1 cellular context compared by ENCODE assay signal in the genomic region with DNA sequence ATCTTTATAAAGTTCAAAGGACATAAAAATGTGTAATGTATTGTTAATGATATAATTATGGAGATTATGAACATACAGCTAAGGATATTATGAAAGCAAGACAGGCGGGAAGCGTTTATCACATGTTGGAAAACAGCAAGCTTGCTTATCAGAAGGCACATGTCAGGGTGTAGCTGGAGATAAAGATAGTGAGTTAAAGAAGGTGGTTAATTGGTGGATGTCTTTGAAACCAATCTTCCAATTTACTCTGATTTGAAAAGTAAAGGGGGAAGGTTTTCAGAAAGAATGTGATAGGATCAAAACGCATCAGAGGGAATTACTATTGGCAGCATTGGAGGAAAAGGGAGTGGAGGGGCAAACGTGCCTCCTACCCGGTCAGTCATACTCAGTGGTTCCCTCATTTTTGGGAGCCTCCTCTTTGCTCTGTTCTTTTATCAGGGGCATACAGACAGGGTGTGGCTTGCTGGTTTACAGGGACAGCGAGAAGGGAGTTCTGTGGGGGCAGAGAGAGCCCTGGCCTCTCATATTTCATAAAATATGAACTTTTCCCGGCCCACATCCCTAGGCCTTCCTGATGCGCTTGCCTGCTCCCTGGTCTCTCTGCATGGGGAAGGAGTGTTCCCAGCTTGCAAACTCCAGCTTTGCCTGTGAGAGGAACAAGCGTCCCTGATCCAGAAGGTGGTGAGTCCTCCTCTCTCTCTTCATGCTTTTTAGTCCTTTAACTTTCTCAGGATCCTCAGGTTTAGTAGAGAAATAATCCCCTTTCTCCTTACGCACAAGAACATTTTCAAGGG.
TF ChIP-seq lines count a peak whose summit lies in the region.

No MANE protein-coding gene starts in this region.

TF ChIP-seq in K562, 482 proteins besides CTCF, POLR2A, EP300 and RAD21 (continued from another document and continues in another):
- TF ChIP-seq NUFIP1 (IDR thresholded peaks at IDR 0.05; ENCODE audit: partially characterized antibody) (peak; percentile 66), MTA1 (IDR thresholded peaks at IDR 0.05; ENCODE audit: borderline replicate concordance) (peak; percentile 90), FOXJ2 (tag; IDR thresholded peaks at IDR 0.05) (peak; percentile 93), MEF2D (tag; conservative IDR thresholded peaks at IDR 0.05; ENCODE audit: low read depth) (peak; percentile 79), BACH1 (tag; IDR thresholded peaks at IDR 0.05) (0 out of 2 replicates have a peak, but pooled peaks have one; percentile 14), ZKSCAN1 (IDR thresholded peaks at IDR 0.05; ENCODE audit: low read depth, low read length) (peak; percentile 93), ELF4 (CRISPR knock-in tag; IDR thresholded peaks at IDR 0.05) (peak; percentile 82; the same call in 1 of the 2 replicates), KDM1A (IDR thresholded peaks at IDR 0.05) (peak; percentile 99 to 100), MEF2A (IDR thresholded peaks at IDR 0.05; ENCODE audit: control insufficient read depth, low read depth, low read length) (no peak), MECOM (CRISPR knock-in tag; IDR thresholded peaks at IDR 0.05) (peak; percentile 73), CC2D1A (IDR thresholded peaks at IDR 0.05) (peak; percentile 98), DDX20 (tag; IDR thresholded peaks at IDR 0.05; ENCODE audit: low read depth) (peak; percentile 69; the same call in 1 of the 2 replicates), CBX8 (IDR thresholded peaks at IDR 0.05; ENCODE audit: borderline replicate concordance, extremely low read depth, low read depth, low read length, poor library complexity, severe bottlenecking) (no peak), ATF7 (IDR thresholded peaks at IDR 0.05) (peak; percentile 66; the same call in 1 of the 2 replicates), MAFK (IDR thresholded peaks at IDR 0.05; ENCODE audit: low read length) (no peak), CREBBP (IDR thresholded peaks at IDR 0.05; ENCODE audit: low read depth, low read length) (no peak), RBM22 (IDR thresholded peaks at IDR 0.05; ENCODE audit: low read depth, low read length, poor library complexity, severe bottlenecking) (no peak), ZSCAN29 (IDR thresholded peaks at IDR 0.05) (no peak), ZZZ3 (IDR thresholded peaks at IDR 0.05) (no peak), ZFPM2 (CRISPR knock-in tag; IDR thresholded peaks at IDR 0.05) (no peak), EZH2 (IDR thresholded peaks at IDR 0.05; ENCODE audit: borderline replicate concordance, low read depth, low read length) (no peak), BRF1 (IDR thresholded peaks at IDR 0.05; ENCODE audit: borderline replicate concordance, extremely low read depth, insufficient read length) (no peak), TCF3 (CRISPR knock-in tag; IDR thresholded peaks at IDR 0.05) (peak; percentile 94), NCOR1 (IDR thresholded peaks at IDR 0.05) (peak; percentile 98), GATAD2A (IDR thresholded peaks at IDR 0.05) (peak; percentile 82; the same call in 1 of the 2 replicates), DNMT1 (IDR thresholded peaks at IDR 0.05) (no peak), RBM39 (optimal IDR thresholded peaks at IDR 0.05; ENCODE audit: low read depth, low read length) (no peak), POLR2AphosphoS5 (IDR thresholded peaks at IDR 0.05; ENCODE audit: control insufficient read depth, insufficient read depth, low read depth, low read length) (peak; percentile 92), ZNF354B (CRISPR knock-in tag; IDR thresholded peaks at IDR 0.05) (no peak), SMARCC2 (IDR thresholded peaks at IDR 0.05; ENCODE audit: low read depth) (peak; percentile 99), U2AF1 (optimal IDR thresholded peaks at IDR 0.05; ENCODE audit: low read depth, low read length) (no peak), CXXC5 (CRISPR knock-in tag; IDR thresholded peaks at IDR 0.05) (peak; percentile 81), POLR2B (IDR thresholded peaks at IDR 0.05; ENCODE audit: low read depth, partially characterized antibody) (peak; percentile 35), HOXB6 (CRISPR knock-in tag; IDR thresholded peaks at IDR 0.05; ENCODE audit: borderline replicate concordance) (no peak), NCOA6 (IDR thresholded peaks at IDR 0.05) (peak; percentile 65; the same call in 1 of the 2 replicates), SPI1 (IDR thresholded peaks at IDR 0.05; ENCODE audit: borderline replicate concordance, low read depth, low read length) (no peak), NFIC (IDR thresholded peaks at IDR 0.05) (peak; percentile 92), ZC3H11A (IDR thresholded peaks at IDR 0.05; ENCODE audit: low read depth, low read length) (no peak; the same call in 1 of the 2 replicates), ZNF583 (CRISPR knock-in tag; IDR thresholded peaks at IDR 0.05) (no peak), ZNF766 (CRISPR knock-in tag; conservative IDR thresholded peaks at IDR 0.05) (peak; percentile 94)
- TF ChIP-seq, protein P1, sequence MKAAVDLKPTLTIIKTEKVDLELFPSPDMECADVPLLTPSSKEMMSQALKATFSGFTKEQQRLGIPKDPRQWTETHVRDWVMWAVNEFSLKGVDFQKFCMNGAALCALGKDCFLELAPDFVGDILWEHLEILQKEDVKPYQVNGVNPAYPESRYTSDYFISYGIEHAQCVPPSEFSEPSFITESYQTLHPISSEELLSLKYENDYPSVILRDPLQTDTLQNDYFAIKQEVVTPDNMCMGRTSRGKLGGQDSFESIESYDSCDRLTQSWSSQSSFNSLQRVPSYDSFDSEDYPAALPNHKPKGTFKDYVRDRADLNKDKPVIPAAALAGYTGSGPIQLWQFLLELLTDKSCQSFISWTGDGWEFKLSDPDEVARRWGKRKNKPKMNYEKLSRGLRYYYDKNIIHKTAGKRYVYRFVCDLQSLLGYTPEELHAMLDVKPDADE (conservative IDR thresholded peaks at IDR 0.05; ENCODE audit: control insufficient read depth, low read depth, low read length): 0 out of 2 replicates have a peak, but pooled peaks have one; percentile 44
- TF ChIP-seq, protein P2, sequence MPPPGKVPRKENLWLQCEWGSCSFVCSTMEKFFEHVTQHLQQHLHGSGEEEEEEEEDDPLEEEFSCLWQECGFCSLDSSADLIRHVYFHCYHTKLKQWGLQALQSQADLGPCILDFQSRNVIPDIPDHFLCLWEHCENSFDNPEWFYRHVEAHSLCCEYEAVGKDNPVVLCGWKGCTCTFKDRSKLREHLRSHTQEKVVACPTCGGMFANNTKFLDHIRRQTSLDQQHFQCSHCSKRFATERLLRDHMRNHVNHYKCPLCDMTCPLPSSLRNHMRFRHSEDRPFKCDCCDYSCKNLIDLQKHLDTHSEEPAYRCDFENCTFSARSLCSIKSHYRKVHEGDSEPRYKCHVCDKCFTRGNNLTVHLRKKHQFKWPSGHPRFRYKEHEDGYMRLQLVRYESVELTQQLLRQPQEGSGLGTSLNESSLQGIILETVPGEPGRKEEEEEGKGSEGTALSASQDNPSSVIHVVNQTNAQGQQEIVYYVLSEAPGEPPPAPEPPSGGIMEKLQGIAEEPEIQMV (tag; conservative IDR thresholded peaks at IDR 0.05; ENCODE audit: low read depth): 0 out of 2 replicates have a peak, but pooled peaks have one; percentile 40
- TF ChIP-seq, protein P3, sequence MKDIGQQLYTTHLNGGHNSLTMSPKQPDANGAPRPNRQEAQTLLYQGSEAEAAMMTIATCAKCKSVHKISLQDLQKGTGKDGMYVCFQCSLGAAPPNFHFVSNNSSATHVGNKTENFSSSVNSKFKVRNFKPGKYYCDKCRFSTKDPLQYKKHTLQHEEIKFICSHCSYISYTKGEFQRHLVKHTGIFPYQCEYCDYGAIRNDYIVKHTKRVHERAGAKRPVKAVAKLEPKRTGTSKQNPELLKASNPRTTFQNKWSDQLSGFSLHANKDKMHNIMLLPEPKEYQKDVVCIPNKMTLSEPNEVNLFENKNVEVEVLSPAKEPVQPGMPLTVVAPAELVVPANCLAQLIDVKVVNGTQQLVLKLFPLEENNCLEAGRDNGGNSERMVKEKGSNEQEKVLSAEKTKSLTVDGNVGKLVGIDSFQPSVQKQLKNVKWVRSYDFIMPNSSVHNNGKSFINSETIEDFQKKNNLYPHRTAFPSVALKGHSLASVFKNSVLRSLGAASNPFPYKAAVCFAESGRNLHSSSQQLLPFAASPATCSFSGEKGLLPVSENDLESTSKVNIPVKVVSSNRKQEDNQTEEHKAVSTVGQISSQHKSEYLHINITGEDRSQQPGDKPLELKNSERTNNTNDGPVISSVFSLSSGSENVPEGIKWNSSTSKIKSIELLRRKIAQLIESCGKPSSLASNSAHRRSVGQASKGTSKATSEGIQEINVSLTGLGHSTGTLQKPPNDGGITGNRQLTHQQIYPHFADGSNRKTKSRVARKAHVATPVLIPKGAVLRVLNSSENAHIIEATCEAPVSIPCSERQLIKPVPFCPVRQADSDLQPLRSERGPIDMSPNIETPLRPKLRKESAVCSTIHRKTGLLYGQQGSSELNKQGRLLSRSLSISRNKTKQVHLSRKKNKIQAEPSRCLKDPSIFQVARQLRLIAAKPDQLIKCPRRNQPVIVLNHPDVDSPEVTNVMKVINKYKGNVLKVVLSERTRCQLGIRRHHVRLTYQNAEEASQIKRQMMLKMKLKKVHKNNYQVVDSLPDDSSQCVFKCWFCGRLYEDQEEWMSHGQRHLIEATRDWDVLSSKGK (CRISPR knock-in tag; IDR thresholded peaks at IDR 0.05): no peak
- TF ChIP-seq, protein P4, sequence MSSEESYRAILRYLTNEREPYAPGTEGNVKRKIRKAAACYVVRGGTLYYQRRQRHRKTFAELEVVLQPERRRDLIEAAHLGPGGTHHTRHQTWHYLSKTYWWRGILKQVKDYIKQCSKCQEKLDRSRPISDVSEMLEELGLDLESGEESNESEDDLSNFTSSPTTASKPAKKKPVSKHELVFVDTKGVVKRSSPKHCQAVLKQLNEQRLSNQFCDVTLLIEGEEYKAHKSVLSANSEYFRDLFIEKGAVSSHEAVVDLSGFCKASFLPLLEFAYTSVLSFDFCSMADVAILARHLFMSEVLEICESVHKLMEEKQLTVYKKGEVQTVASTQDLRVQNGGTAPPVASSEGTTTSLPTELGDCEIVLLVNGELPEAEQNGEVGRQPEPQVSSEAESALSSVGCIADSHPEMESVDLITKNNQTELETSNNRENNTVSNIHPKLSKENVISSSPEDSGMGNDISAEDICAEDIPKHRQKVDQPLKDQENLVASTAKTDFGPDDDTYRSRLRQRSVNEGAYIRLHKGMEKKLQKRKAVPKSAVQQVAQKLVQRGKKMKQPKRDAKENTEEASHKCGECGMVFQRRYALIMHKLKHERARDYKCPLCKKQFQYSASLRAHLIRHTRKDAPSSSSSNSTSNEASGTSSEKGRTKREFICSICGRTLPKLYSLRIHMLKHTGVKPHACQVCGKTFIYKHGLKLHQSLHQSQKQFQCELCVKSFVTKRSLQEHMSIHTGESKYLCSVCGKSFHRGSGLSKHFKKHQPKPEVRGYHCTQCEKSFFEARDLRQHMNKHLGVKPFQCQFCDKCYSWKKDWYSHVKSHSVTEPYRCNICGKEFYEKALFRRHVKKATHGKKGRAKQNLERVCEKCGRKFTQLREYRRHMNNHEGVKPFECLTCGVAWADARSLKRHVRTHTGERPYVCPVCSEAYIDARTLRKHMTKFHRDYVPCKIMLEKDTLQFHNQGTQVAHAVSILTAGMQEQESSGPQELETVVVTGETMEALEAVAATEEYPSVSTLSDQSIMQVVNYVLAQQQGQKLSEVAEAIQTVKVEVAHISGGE (CRISPR knock-in tag; IDR thresholded peaks at IDR 0.05): peak in 1 of 3 experiments; percentile 82; a peak in 2 of 6 replicates
- TF ChIP-seq, protein P5, sequence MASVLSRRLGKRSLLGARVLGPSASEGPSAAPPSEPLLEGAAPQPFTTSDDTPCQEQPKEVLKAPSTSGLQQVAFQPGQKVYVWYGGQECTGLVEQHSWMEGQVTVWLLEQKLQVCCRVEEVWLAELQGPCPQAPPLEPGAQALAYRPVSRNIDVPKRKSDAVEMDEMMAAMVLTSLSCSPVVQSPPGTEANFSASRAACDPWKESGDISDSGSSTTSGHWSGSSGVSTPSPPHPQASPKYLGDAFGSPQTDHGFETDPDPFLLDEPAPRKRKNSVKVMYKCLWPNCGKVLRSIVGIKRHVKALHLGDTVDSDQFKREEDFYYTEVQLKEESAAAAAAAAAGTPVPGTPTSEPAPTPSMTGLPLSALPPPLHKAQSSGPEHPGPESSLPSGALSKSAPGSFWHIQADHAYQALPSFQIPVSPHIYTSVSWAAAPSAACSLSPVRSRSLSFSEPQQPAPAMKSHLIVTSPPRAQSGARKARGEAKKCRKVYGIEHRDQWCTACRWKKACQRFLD (CRISPR knock-in tag; IDR thresholded peaks at IDR 0.05): peak; percentile 85
- TF ChIP-seq, protein P6, sequence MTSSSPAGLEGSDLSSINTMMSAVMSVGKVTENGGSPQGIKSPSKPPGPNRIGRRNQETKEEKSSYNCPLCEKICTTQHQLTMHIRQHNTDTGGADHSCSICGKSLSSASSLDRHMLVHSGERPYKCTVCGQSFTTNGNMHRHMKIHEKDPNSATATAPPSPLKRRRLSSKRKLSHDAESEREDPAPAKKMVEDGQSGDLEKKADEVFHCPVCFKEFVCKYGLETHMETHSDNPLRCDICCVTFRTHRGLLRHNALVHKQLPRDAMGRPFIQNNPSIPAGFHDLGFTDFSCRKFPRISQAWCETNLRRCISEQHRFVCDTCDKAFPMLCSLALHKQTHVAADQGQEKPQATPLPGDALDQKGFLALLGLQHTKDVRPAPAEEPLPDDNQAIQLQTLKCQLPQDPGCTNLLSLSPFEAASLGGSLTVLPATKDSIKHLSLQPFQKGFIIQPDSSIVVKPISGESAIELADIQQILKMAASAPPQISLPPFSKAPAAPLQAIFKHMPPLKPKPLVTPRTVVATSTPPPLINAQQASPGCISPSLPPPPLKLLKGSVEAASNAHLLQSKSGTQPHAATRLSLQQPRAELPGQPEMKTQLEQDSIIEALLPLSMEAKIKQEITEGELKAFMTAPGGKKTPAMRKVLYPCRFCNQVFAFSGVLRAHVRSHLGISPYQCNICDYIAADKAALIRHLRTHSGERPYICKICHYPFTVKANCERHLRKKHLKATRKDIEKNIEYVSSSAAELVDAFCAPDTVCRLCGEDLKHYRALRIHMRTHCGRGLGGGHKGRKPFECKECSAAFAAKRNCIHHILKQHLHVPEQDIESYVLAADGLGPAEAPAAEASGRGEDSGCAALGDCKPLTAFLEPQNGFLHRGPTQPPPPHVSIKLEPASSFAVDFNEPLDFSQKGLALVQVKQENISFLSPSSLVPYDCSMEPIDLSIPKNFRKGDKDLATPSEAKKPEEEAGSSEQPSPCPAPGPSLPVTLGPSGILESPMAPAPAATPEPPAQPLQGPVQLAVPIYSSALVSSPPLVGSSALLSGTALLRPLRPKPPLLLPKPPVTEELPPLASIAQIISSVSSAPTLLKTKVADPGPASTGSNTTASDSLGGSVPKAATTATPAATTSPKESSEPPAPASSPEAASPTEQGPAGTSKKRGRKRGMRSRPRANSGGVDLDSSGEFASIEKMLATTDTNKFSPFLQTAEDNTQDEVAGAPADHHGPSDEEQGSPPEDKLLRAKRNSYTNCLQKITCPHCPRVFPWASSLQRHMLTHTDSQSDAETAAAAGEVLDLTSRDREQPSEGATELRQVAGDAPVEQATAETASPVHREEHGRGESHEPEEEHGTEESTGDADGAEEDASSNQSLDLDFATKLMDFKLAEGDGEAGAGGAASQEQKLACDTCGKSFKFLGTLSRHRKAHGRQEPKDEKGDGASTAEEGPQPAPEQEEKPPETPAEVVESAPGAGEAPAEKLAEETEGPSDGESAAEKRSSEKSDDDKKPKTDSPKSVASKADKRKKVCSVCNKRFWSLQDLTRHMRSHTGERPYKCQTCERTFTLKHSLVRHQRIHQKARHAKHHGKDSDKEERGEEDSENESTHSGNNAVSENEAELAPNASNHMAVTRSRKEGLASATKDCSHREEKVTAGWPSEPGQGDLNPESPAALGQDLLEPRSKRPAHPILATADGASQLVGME (CRISPR knock-in tag; IDR thresholded peaks at IDR 0.05): no peak
